Comparison of ENCODE assay signal across 13 cellular contexts in genomic region chr20:20430066-20430465, GRCh38.
DNase-seq lines count a peak whose midpoint lies in the region; ATAC-seq and TF ChIP-seq lines count a peak whose summit lies in the region.
"Had no signal": no experiment of that assay in that cellular context is flagged by ENCODE, and none has a peak within 500 bp of the region (broad histone marks: within the 10 kb centered on the region; RNA-seq: fewer than 3 reads in every experiment).

No MANE protein-coding gene starts in this region.

- no peak overlapping the region for H2AK5ac ChIP-seq in IMR-90 (ENCODE audit: low read depth, low read length)
- no peak overlapping the region for H2AK5ac ChIP-seq in mesendoderm (ENCODE audit: low read length)

- H3K79me1 ChIP-seq in IMR-90 (ENCODE audit: low read depth in 1 of 2, low read length in 2 of 2) (no peaks in the 10 kb centered on the region), mesendoderm (ENCODE audit: low read length) (no peaks in the 10 kb centered on the region)

- no peaks in the 10 kb centered on the region for H3K9me1 ChIP-seq in IMR-90 (ENCODE audit: insufficient read depth, low read length)

- intact Hi-C loops in heart left ventricle (cut with DNase I): loop anchor here in 1 of 10 donors (10.0 kb wide), 1 partner anchor 1865 kb away; the partner anchor contains the start of gene SMIM26
- intact Hi-C loops in right cardiac atrium (cut with DNase I): no loop called here
- intact Hi-C loops in IMR-90 (cut with micrococcal nuclease): no loop called here

- 50 to 63% (median 59%) methylated on average over 3 of the region's 3 CpGs for WGBS in heart left ventricle, 4 donors
- WGBS in right cardiac atrium: 71% methylated on average over 3 of the region's 3 CpGs
- 62% methylated on average over 2 of the region's 3 CpGs; no CpG with 5 or more reads in 1 of the 2 experiments for WGBS in IMR-90 (ENCODE audit: extremely low coverage in 2 of 2, insufficient read length in 1 of 2), 2 experiments
- no CpG with 5 or more reads among the region's 3 CpGs for WGBS in mesendoderm (ENCODE audit: extremely low coverage, insufficient coverage, low lambda C conversion rate)

- H2BK120ac ChIP-seq in IMR-90 (ENCODE audit: low read depth, low read length) (no peak overlapping the region), mesendoderm (ENCODE audit: low read depth, low read length) (no peak overlapping the region)

- H2BK20ac ChIP-seq in IMR-90 (ENCODE audit: low read depth, low read length): no peak overlapping the region

- H4K5ac ChIP-seq in IMR-90 (ENCODE audit: low read depth, low read length): no peak overlapping the region
- no peak overlapping the region for H4K5ac ChIP-seq in mesendoderm (ENCODE audit: low read length)

- no peak overlapping the region for H2BK15ac ChIP-seq in IMR-90 (ENCODE audit: low read depth, low read length)
- H2BK15ac ChIP-seq in mesendoderm (replicated peaks; ENCODE audit: low read depth): no peak overlapping the region

- H3K27ac ChIP-seq in heart left ventricle (no peak overlapping the region), right cardiac atrium (ENCODE audit: low read length) (no peak overlapping the region), IMR-90 (ENCODE audit: insufficient read depth, low read length) (no peak overlapping the region), mesendoderm (ENCODE audit: low read depth, low read length) (no peak overlapping the region)
- H3K27ac ChIP-seq: GM23248 had no signal

- no TSS peak for BruUV-seq in IMR-90 (replicated peaks; lab: Mats Ljungman, UMichigan)

- H3K18ac ChIP-seq in IMR-90 (ENCODE audit: low read depth, low read length) (no peak overlapping the region), mesendoderm (ENCODE audit: low read length) (no peak overlapping the region)

- no peak overlapping the region for H4K91ac ChIP-seq in IMR-90 (ENCODE audit: insufficient read depth, low read depth, low read length)

- dilution Hi-C loops in IMR-90 (cut with HindIII; ENCODE audit: low sequenced_read_pairs, unreplicated experiment): no loop called here

- POLR2A ChIA-PET in IMR-90 (lab: Charles Lee; ENCODE audit: unreplicated experiment): no interaction called here

- peak overlapping the region; percentile 15 for H2AFZ ChIP-seq in IMR-90 (replicated peaks; ENCODE audit: low read length, poor library complexity)
- H2AFZ ChIP-seq: GM23248 had no signal

- peak in 1 of 5 donors; percentile 43 for DNase-seq in heart left ventricle
- DNase-seq in right cardiac atrium: no peak
- DNase-seq in IMR-90: no peak
- DNase-seq in mesendoderm: no peak
- DNase-seq in NCI-H748 treated with DMSO at 0.1 percent for 48 hours (lab: John Stamatoyannopoulos, UW): no peak
- no peak for DNase-seq in NCI-H1105 (lab: John Stamatoyannopoulos, UW)
- no peak for DNase-seq in OCI-M1 (lab: John Stamatoyannopoulos, UW)
- DNase-seq: C1 segment of cervical spinal cord; CD4-positive, alpha-beta T cell; DMS79; GM23248; H7 had no signal

- no peak overlapping the region for H2BK5ac ChIP-seq in IMR-90 (ENCODE audit: low read depth, low read length, poor library complexity, severe bottlenecking)
- H2BK5ac ChIP-seq in mesendoderm (ENCODE audit: low read length): no peak overlapping the region

- no peak overlapping the region for H3K14ac ChIP-seq in IMR-90 (replicated peaks; ENCODE audit: low read depth, low read length)

- H3K4ac ChIP-seq in IMR-90 (ENCODE audit: low read depth, low read length): no peak overlapping the region
- H3K4ac ChIP-seq in mesendoderm (ENCODE audit: low read depth, low read length): no peak overlapping the region

- H2AK9ac ChIP-seq in IMR-90 (replicated peaks; ENCODE audit: low read depth, low read length, poor library complexity): no peak overlapping the region

- TF ChIP-seq CTCF in heart left ventricle (IDR thresholded peaks at IDR 0.05) (no peak), IMR-90 (conservative IDR thresholded peaks at IDR 0.05; ENCODE audit: low read depth, low read length) (no peak)

- H3K4me1 ChIP-seq in heart left ventricle (no peaks in the 10 kb centered on the region), right cardiac atrium (ENCODE audit: control insufficient read depth, insufficient read depth, low read length) (no peaks in the 10 kb centered on the region), IMR-90 (ENCODE audit: control insufficient read depth, insufficient read depth, low read length) (no peaks in the 10 kb centered on the region), mesendoderm (ENCODE audit: control insufficient read depth, low read depth, low read length) (no peaks in the 10 kb centered on the region)

- H3K56ac ChIP-seq in IMR-90 (ENCODE audit: extremely low read depth, insufficient read depth, low read length) (no peak overlapping the region), mesendoderm (ENCODE audit: low read length) (no peak overlapping the region)

- H3K4me3 ChIP-seq in heart left ventricle (no peak overlapping the region), right cardiac atrium (ENCODE audit: low read length) (no peak overlapping the region), IMR-90 (ENCODE audit: insufficient read depth, low read depth, low read length) (no peak overlapping the region), mesendoderm (ENCODE audit: low read length) (no peak overlapping the region)
- H3K4me3 ChIP-seq: GM12878, GM23248 had no signal

- TF ChIP-seq POLR2A in heart left ventricle (IDR thresholded peaks at IDR 0.05): no peak
- no peak for TF ChIP-seq POLR2A in IMR-90 (IDR thresholded peaks at IDR 0.05; ENCODE audit: low read depth, low read length)

- peaks cover 0 to under 1% (median 0%) of the 10 kb centered on the region in 9 donors for H3K36me3 ChIP-seq in heart left ventricle
- no peaks in the 10 kb centered on the region for H3K36me3 ChIP-seq in IMR-90 (ENCODE audit: control insufficient read depth, insufficient read depth, low read length)
- no peaks in the 10 kb centered on the region for H3K36me3 ChIP-seq in mesendoderm (ENCODE audit: control insufficient read depth, insufficient read depth, low read length)

- no peak overlapping the region for H3K23ac ChIP-seq in IMR-90 (ENCODE audit: low read depth, low read length)
- peak overlapping the region; percentile 6 for H3K23ac ChIP-seq in mesendoderm (ENCODE audit: low read length)

- H3K27me3 ChIP-seq in heart left ventricle: no peaks in the 10 kb centered on the region
- no peaks in the 10 kb centered on the region for H3K27me3 ChIP-seq in right cardiac atrium (ENCODE audit: control insufficient read depth, insufficient read depth)
- no peaks in the 10 kb centered on the region for H3K27me3 ChIP-seq in IMR-90 (ENCODE audit: control insufficient read depth, insufficient read depth, low read length)
- H3K27me3 ChIP-seq in mesendoderm (ENCODE audit: insufficient read depth, low read length, poor library complexity): no peaks in the 10 kb centered on the region

- no peak overlapping the region for H4K8ac ChIP-seq in IMR-90 (ENCODE audit: low read depth in 2 of 2, low read length in 2 of 2)
- H4K8ac ChIP-seq in mesendoderm (ENCODE audit: low read depth, low read length): no peak overlapping the region

- H3K4me2 ChIP-seq in IMR-90 (ENCODE audit: low read depth, low read length) (no peak overlapping the region), mesendoderm (ENCODE audit: low read length) (no peak overlapping the region)

- no peaks in the 10 kb centered on the region for H4K20me1 ChIP-seq in IMR-90 (ENCODE audit: insufficient read depth, low read length)

- H3K9ac ChIP-seq in IMR-90 (ENCODE audit: low read depth, low read length) (no peak overlapping the region), mesendoderm (ENCODE audit: low read length) (no peak overlapping the region)
- H3K9ac ChIP-seq: GM23248 had no signal

- no peaks in the 10 kb centered on the region for H3K79me2 ChIP-seq in mesendoderm (ENCODE audit: control insufficient read depth, insufficient read depth, low read length)

- in situ Hi-C loops in IMR-90 (cut with MboI; ENCODE audit: low sequenced_read_pairs): no loop called here

- ATAC-seq in heart left ventricle (peak in 3 of 4 donors; percentile 59 to 77 (median 68)), right cardiac atrium (no peak), IMR-90 (ENCODE audit: low read depth) (no peak)
- ATAC-seq: GM12878 had no signal

- CTCF ChIA-PET in IMR-90 (lab: Yijun Ruan, JAX): no interaction called here

- H3K9me3 ChIP-seq in heart left ventricle: no peaks in the 10 kb centered on the region
- H3K9me3 ChIP-seq in right cardiac atrium (ENCODE audit: control insufficient read depth, low read length): no peaks in the 10 kb centered on the region
- H3K9me3 ChIP-seq in IMR-90 (ENCODE audit: control insufficient read depth, insufficient read depth, low read length): no peaks in the 10 kb centered on the region

- TF ChIP-seq RAD21 in IMR-90 (IDR thresholded peaks at IDR 0.05; ENCODE audit: low read length): no peak

TF ChIP-seq in IMR-90, 13 proteins besides CTCF, POLR2A, EP300 and RAD21:
- no peak for TF ChIP-seq SMC3 (IDR thresholded peaks at IDR 0.05; ENCODE audit: low read depth, low read length)
- TF ChIP-seq, protein P1, sequence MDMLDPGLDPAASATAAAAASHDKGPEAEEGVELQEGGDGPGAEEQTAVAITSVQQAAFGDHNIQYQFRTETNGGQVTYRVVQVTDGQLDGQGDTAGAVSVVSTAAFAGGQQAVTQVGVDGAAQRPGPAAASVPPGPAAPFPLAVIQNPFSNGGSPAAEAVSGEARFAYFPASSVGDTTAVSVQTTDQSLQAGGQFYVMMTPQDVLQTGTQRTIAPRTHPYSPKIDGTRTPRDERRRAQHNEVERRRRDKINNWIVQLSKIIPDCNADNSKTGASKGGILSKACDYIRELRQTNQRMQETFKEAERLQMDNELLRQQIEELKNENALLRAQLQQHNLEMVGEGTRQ (IDR thresholded peaks at IDR 0.05; ENCODE audit: low read depth, low read length): no peak
- no peak for TF ChIP-seq MXI1 (IDR thresholded peaks at IDR 0.05; ENCODE audit: borderline replicate concordance, low read depth, low read length)
- TF ChIP-seq BHLHE40 (IDR thresholded peaks at IDR 0.05; ENCODE audit: low read depth, low read length): no peak
- TF ChIP-seq FOS (IDR thresholded peaks at IDR 0.05; ENCODE audit: low read depth, low read length): no peak
- no peak for TF ChIP-seq CEBPB (IDR thresholded peaks at IDR 0.05; ENCODE audit: low read depth, low read length)
- no peak for TF ChIP-seq RCOR1 (IDR thresholded peaks at IDR 0.05; ENCODE audit: insufficient replicate concordance, low read length)

Comparison
In these comparisons a context has a peak if more than half of its experiments do, and no peak if none do; other contexts are left out.
1. ATAC-seq: peak in heart left ventricle (3 of 4); none in right cardiac atrium (0 of 2) and IMR-90 (single experiment).